11 cellular contexts compared by ENCODE assay signal in genomic region chrX:124239911-124240310, GRCh38.
DNase-seq lines count a peak whose midpoint lies in the region; ATAC-seq and TF ChIP-seq lines count a peak whose summit lies in the region.
"Had no signal": no experiment of that assay in that cellular context is flagged by ENCODE, and none has a peak within 500 bp of the region (broad histone marks: within the 10 kb centered on the region; RNA-seq: fewer than 3 reads in every experiment).

No MANE protein-coding gene starts in this region.

- H3K27ac ChIP-seq in VCaP = peak overlapping the region; percentile 43; the same call in 1 of the 2 replicates
- H3K27ac ChIP-seq: parathyroid adenoma, thoracic aorta had no signal

- ATAC-seq in HG02840 (IDR thresholded peaks at IDR 0.05; ENCODE audit: low FRiP score, unreplicated experiment) (peak; percentile 91), left lobe of liver (no peak), sciatic nerve (no peak), omental fat pad (ENCODE audit: low FRiP score) (no peak)

- DNase-seq in GM19238 (ENCODE audit: insufficient read length, low spot score) (peak; percentile 12), left lobe of liver (ENCODE audit: low spot score) (no peak), NCI-H1694 (lab: John Stamatoyannopoulos, UW) (no peak), sciatic nerve (ENCODE audit: low spot score) (no peak), omental fat pad (ENCODE audit: low spot score) (no peak)
- peak; percentile 27 to 51 for DNase-seq in stimulated activated CD4-positive, alpha-beta T cell treated with anti-CD3 and anti-CD28 coated beads, Interleukin-2, amount 100 ng/mL, for 24 hours
- DNase-seq: NCI-H146 had no signal

- intact Hi-C loops in sciatic nerve (cut with DNase I) = no loop called here

- TF ChIP-seq CTCF in VCaP (conservative IDR thresholded peaks at IDR 0.05) (no peak), omental fat pad (IDR thresholded peaks at IDR 0.05) (no peak)

Comparison
In these comparisons a context has a peak if more than half of its experiments do, and no peak if none do; other contexts are left out.
1. DNase-seq: peak in GM19238 (single experiment) and stimulated activated CD4-positive, alpha-beta T cell treated with anti-CD3 and anti-CD28 coated beads, Interleukin-2, amount 100 ng/mL, for 24 hours (2 of 2); none in left lobe of liver (single experiment), NCI-H1694 (single experiment), sciatic nerve (single experiment) and omental fat pad (single experiment).